In the genomic region with DNA sequence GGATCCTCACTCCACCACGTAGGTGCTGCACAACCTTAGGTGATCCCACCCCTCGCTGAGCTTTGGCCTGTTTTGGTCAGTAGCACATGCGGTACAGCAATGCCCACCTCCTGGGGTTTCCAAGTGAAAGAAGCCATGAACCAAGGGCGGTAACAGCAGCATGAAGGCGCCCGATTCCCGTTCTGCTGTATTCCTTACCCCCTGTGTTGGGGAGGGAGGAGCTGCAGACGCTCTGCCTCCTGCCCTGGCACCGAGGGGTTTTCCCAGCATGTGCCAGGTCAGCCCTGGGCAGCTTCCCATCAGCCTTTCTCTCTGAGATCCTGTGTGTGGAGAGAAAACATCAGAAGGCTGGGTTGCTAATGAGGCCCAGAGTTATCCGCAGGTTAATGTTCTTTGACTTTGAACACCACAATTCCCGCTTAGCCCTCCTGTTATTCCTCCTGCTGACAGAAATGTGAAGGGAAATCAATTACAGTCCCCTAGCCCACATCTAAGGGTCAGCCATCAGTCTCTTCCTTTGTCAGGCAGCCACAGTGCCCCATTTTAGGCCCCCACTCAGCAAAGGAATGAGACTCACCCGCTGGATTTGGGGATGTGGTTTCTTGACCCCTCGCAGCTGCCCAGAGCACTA, we compare ENCODE assay signal across 15 cellular contexts.
DNase-seq lines count a peak whose midpoint lies in the region; ATAC-seq lines count a peak whose summit lies in the region.
"Had no signal": no experiment of that assay in that cellular context is flagged by ENCODE, and none has a peak within 500 bp of the region (broad histone marks: within the 10 kb centered on the region; RNA-seq: fewer than 3 reads in every experiment).

No MANE protein-coding gene starts in this region.

- H3K4me1 Mint-ChIP-seq in activated naive CD8-positive, alpha-beta T cell treated with anti-CD3 and anti-CD28 coated beads, Interleukin-2, amount 50 U/mL, for 24 hours: no peaks in the 10 kb centered on the region
- H3K4me1 Mint-ChIP-seq: activated CD4-positive, alpha-beta T cell treated with anti-CD3 and anti-CD28 coated beads, Interleukin-2, amount 10 ng/mL, durations not matched to agents 7 days and 5 days; activated naive CD8-positive, alpha-beta T cell treated with anti-CD3 and anti-CD28 coated beads, Interleukin-2, amount 10 ng/mL, durations not matched to agents 7 days and 5 days had no signal

- peaks cover 12% of the 10 kb centered on the region for H3K36me3 Mint-ChIP-seq in activated naive CD8-positive, alpha-beta T cell treated with anti-CD3 and anti-CD28 coated beads, Interleukin-2, amount 50 U/mL, for 24 hours (ENCODE audit: low read depth)
- H3K36me3 Mint-ChIP-seq: activated naive CD8-positive, alpha-beta T cell treated with anti-CD3 and anti-CD28 coated beads, Interleukin-2, amount 10 ng/mL, durations not matched to agents 7 days and 5 days had no signal

- intact Hi-C loops in sciatic nerve (cut with DNase I): no loop called here

- peak; percentile 30 for DNase-seq in ELF-1 (ENCODE audit: low read depth, low spot score)
- peak in 30 of 58 donors; percentile 13 to 83 (median 52) for DNase-seq in anterior cingulate cortex (lab: John Stamatoyannopoulos, UW)
- peak; percentile 16 for DNase-seq in kidney glomerular epithelial cell (lab: John Stamatoyannopoulos, UW)
- no peak for DNase-seq in sciatic nerve (ENCODE audit: low spot score)
- DNase-seq in OCI-M1 (lab: John Stamatoyannopoulos, UW): no peak
- DNase-seq in activated naive CD8-positive, alpha-beta T cell treated with anti-CD3 and anti-CD28 coated beads, Interleukin-2, amount 50 U/mL, for 24 hours: no peak
- no peak for DNase-seq in GM19240 (ENCODE audit: insufficient read length, low spot score)
- DNase-seq in HT-29 (ENCODE audit: low spot score): no peak
- DNase-seq: activated CD4-positive, alpha-beta T cell treated with anti-CD3 and anti-CD28 coated beads, Interleukin-2, amount 10 ng/mL, durations not matched to agents 7 days and 5 days; activated naive CD8-positive, alpha-beta T cell treated with anti-CD3 and anti-CD28 coated beads, Interleukin-2, amount 10 ng/mL, durations not matched to agents 7 days and 5 days; activated T-cell treated with anti-CD3 and anti-CD28 coated beads, Interleukin-2, amount 50 U/mL, for 1 hour; mucosa of descending colon; NCI-H1417 treated with DMSO at 0.1 percent for 48 hours; NCI-H446 treated with DMSO at 0.1 percent for 48 hours had no signal

- H3K27me3 Mint-ChIP-seq in activated naive CD8-positive, alpha-beta T cell treated with anti-CD3 and anti-CD28 coated beads, Interleukin-2, amount 50 U/mL, for 24 hours: no peaks in the 10 kb centered on the region
- H3K27me3 Mint-ChIP-seq: activated CD4-positive, alpha-beta T cell treated with anti-CD3 and anti-CD28 coated beads, Interleukin-2, amount 10 ng/mL, durations not matched to agents 7 days and 5 days; activated naive CD8-positive, alpha-beta T cell treated with anti-CD3 and anti-CD28 coated beads, Interleukin-2, amount 10 ng/mL, durations not matched to agents 7 days and 5 days; stimulated activated naive CD8-positive, alpha-beta T cell treated with anti-CD3 and anti-CD28 coated beads, Interleukin-15, Interleukin-2, amounts not matched to agents 100 ng/mL and 50 ng/mL, for 24 hours had no signal

- no peaks in the 10 kb centered on the region for H3K9me3 Mint-ChIP-seq in activated naive CD8-positive, alpha-beta T cell treated with anti-CD3 and anti-CD28 coated beads, Interleukin-2, amount 50 U/mL, for 24 hours
- H3K9me3 Mint-ChIP-seq: activated CD4-positive, alpha-beta T cell treated with anti-CD3 and anti-CD28 coated beads, Interleukin-2, amount 10 ng/mL, durations not matched to agents 7 days and 5 days; activated naive CD8-positive, alpha-beta T cell treated with anti-CD3 and anti-CD28 coated beads, Interleukin-2, amount 10 ng/mL, durations not matched to agents 7 days and 5 days; stimulated activated naive CD8-positive, alpha-beta T cell treated with anti-CD3 and anti-CD28 coated beads, Interleukin-15, Interleukin-2, amounts not matched to agents 100 ng/mL and 50 ng/mL, for 24 hours had no signal

- ATAC-seq in sciatic nerve: peak; percentile 2
- no peak for ATAC-seq in activated naive CD8-positive, alpha-beta T cell treated with anti-CD3 and anti-CD28 coated beads, Interleukin-2, amount 50 U/mL, for 24 hours
- ATAC-seq: mucosa of descending colon had no signal

- no peak overlapping the region for H3K27ac Mint-ChIP-seq in activated naive CD8-positive, alpha-beta T cell treated with anti-CD3 and anti-CD28 coated beads, Interleukin-2, amount 50 U/mL, for 24 hours
- H3K27ac Mint-ChIP-seq: activated CD4-positive, alpha-beta T cell treated with anti-CD3 and anti-CD28 coated beads, Interleukin-2, amount 10 ng/mL, durations not matched to agents 7 days and 5 days; activated naive CD8-positive, alpha-beta T cell treated with anti-CD3 and anti-CD28 coated beads, Interleukin-2, amount 10 ng/mL, durations not matched to agents 7 days and 5 days; stimulated activated naive CD8-positive, alpha-beta T cell treated with anti-CD3 and anti-CD28 coated beads, Interleukin-15, Interleukin-2, amounts not matched to agents 100 ng/mL and 50 ng/mL, for 24 hours had no signal

- no peak overlapping the region for H3K4me3 Mint-ChIP-seq in activated naive CD8-positive, alpha-beta T cell treated with anti-CD3 and anti-CD28 coated beads, Interleukin-2, amount 50 U/mL, for 24 hours
- H3K4me3 Mint-ChIP-seq: activated CD4-positive, alpha-beta T cell treated with anti-CD3 and anti-CD28 coated beads, Interleukin-2, amount 10 ng/mL, durations not matched to agents 7 days and 5 days; activated naive CD8-positive, alpha-beta T cell treated with anti-CD3 and anti-CD28 coated beads, Interleukin-2, amount 10 ng/mL, durations not matched to agents 7 days and 5 days; stimulated activated naive CD8-positive, alpha-beta T cell treated with anti-CD3 and anti-CD28 coated beads, Interleukin-15, Interleukin-2, amounts not matched to agents 100 ng/mL and 50 ng/mL, for 24 hours had no signal

Comparison
In these comparisons a context has a peak if more than half of its experiments do, and no peak if none do; other contexts are left out.
1. DNase-seq: peak in ELF-1 (single experiment), anterior cingulate cortex (30 of 58) and kidney glomerular epithelial cell (single experiment); none in sciatic nerve (single experiment), OCI-M1 (single experiment), activated naive CD8-positive, alpha-beta T cell treated with anti-CD3 and anti-CD28 coated beads, Interleukin-2, amount 50 U/mL, for 24 hours (single experiment), GM19240 (single experiment) and HT-29 (single experiment).